In genomic region chr1:85274969-85275453, GRCh38 we compare ENCODE assay signal across 1 cellular context.
TF ChIP-seq lines count a peak whose summit lies in the region.

No MANE protein-coding gene starts in this region.

TF ChIP-seq in GM12878, 131 proteins besides CTCF, POLR2A, EP300 and RAD21 (continued from another document):
- TF ChIP-seq ZBTB11 (CRISPR knock-in tag; IDR thresholded peaks at IDR 0.05), result no peak
TF ChIP-seq in GM12878: peak in this region for 3.
